Comparison of ENCODE assay signal across 3 cellular contexts in genomic region chr4:16804581-16804980, GRCh38.
A peak's percentile ranks its signal among the peaks of the same experiment; 100 is the strongest.
TF ChIP-seq lines count a peak whose summit lies in the region.

No MANE protein-coding gene starts in this region.

TF ChIP-seq in HepG2, 621 proteins besides CTCF, POLR2A, EP300 and RAD21:
- TF ChIP-seq MAFF (IDR thresholded peaks at IDR 0.05; ENCODE audit: low read depth, low read length) (peak; percentile 52; the same call in 1 of the 2 replicates), REPIN1 (CRISPR knock-in tag; IDR thresholded peaks at IDR 0.05; ENCODE audit: borderline replicate concordance, low read depth) (no peak), ZNF136 (CRISPR knock-in tag; IDR thresholded peaks at IDR 0.05; ENCODE audit: low read depth) (no peak), TSC22D2 (CRISPR knock-in tag; IDR thresholded peaks at IDR 0.05; ENCODE audit: borderline replicate concordance) (no peak), JUND (CRISPR knock-in tag; IDR thresholded peaks at IDR 0.05) (no peak), HMGA1 (CRISPR knock-in tag; conservative IDR thresholded peaks at IDR 0.05) (no peak), E2F1 (CRISPR knock-in tag; IDR thresholded peaks at IDR 0.05) (no peak), MAFK (conservative IDR thresholded peaks at IDR 0.05 in 1 of 2, IDR thresholded peaks at IDR 0.05 in 1 of 2; ENCODE audit: low read length in 2 of 2) (peak; percentile 47 to 54; a peak in 2 of 4 replicates), GLMP (CRISPR knock-in tag; IDR thresholded peaks at IDR 0.05; ENCODE audit: borderline replicate concordance) (no peak), ZNF367 (CRISPR knock-in tag; IDR thresholded peaks at IDR 0.05; ENCODE audit: borderline replicate concordance) (no peak), NFRKB (IDR thresholded peaks at IDR 0.05) (no peak), HOXA9 (CRISPR knock-in tag; IDR thresholded peaks at IDR 0.05; ENCODE audit: borderline replicate concordance) (no peak), CENPT (CRISPR knock-in tag; IDR thresholded peaks at IDR 0.05; ENCODE audit: low read depth) (no peak)

TF ChIP-seq in A549, 52 proteins besides CTCF, POLR2A, EP300 and RAD21:
- TF ChIP-seq MAFK (IDR thresholded peaks at IDR 0.05; ENCODE audit: partially characterized antibody) = peak; percentile 38
- TF ChIP-seq ZFP36 (IDR thresholded peaks at IDR 0.05; ENCODE audit: borderline replicate concordance, partially characterized antibody) = no peak

TF ChIP-seq in K562, 482 proteins besides CTCF, POLR2A, EP300 and RAD21:
- no peak for TF ChIP-seq HNRNPL (IDR thresholded peaks at IDR 0.05; ENCODE audit: low read depth, low read length)
- TF ChIP-seq ZNF316 (IDR thresholded peaks at IDR 0.05) = peak; percentile 40
- no peak for TF ChIP-seq C11orf30 (IDR thresholded peaks at IDR 0.05; ENCODE audit: low read depth)
TF ChIP-seq in K562: peak in this region for 1.
